27 cellular contexts compared by ENCODE assay signal in the genomic region with DNA sequence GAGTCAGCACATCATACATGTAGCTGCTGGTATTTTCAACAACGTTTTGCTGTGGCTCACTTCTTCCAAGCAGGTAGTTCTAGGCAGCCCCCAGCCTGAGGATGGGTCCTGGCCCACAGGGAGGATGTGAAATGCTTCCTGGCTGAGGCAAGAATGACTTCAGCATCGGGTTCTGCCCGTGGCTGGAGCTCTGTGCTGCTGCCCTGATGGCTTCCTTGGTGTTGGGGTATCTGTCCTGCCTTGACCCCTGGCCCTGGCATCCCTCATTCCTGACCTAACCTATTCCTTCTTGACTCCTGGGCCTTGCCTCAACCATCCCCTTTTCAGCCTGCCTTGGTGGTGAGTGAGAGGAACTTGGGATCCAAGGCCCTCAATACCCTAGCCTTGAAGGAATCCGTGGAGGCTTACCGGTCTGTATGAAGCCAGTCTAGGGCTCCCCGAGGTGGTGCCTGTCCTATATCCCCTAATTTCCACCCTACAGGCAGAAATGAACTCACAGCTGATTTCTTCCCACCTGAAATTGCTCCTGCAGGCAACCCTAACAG.
"Had no signal": no experiment of that assay in that cellular context is flagged by ENCODE, and none has a peak within 500 bp of the region (broad histone marks: within the 10 kb centered on the region; RNA-seq: fewer than 3 reads in every experiment).

No MANE protein-coding gene starts in this region.

- H3K27me3 ChIP-seq: brain microvascular endothelial cell, ovary, sigmoid colon, suprapubic skin, tibial nerve had no signal

- H3K27ac ChIP-seq: brain microvascular endothelial cell, epithelial cell of prostate, left ventricle myocardium inferior, ovary, sigmoid colon, suprapubic skin, WERI-Rb-1 had no signal

- H3K27ac Mint-ChIP-seq: activated CD4-positive, alpha-beta memory T cell treated with anti-CD3 and anti-CD28 coated beads for 36 hours; activated CD4-positive, alpha-beta T cell treated with anti-CD3 and anti-CD28 coated beads, Interleukin-2, amount 10 ng/mL, durations not matched to agents 24 days and 14 days; activated naive CD8-positive, alpha-beta T cell; activated T-helper 2 cell treated with anti-CD3 and anti-CD28 coated beads, Interferon-gamma antibody, Interleukin-2, Interleukin-4, amounts not matched to agents 10 μg/mL and 5 μg/mL and 100 μg/mL, durations not matched to agents 14 hours and 24 hours and 36 hours; dendritic cell treated with granulocyte-macrophage colony-stimulating factor and Interleukin-4, amounts not matched to agents 40 ng/mL and 50 ng/mL, for 4 days; natural killer cell treated with Interleukin-12 subunit alpha and Interleukin-12 subunit beta and Interleukin-15 and Interleukin-18, amount 100 ng/mL, for 72 hours; progenitor cell of endocrine pancreas; T-helper 1 cell treated with Interleukin-12 subunit alpha and Interleukin-12 subunit beta and Interleukin-4 antibody, amounts not matched to agents 30 μg/mL and 1 μg/mL, for 36 hours had no signal

- H3K9me3 ChIP-seq: mucosa of descending colon, ovary, sigmoid colon, suprapubic skin, tibial nerve had no signal

- H3K4me3 ChIP-seq: left ventricle myocardium inferior, lung, mucosa of descending colon, ovary, sigmoid colon, suprapubic skin, tibial nerve had no signal

- DNase-seq: activated CD4-positive, alpha-beta memory T cell treated with anti-CD3 and anti-CD28 coated beads for 36 hours; activated CD4-positive, alpha-beta T cell treated with anti-CD3 and anti-CD28 coated beads, Interleukin-2, amount 10 ng/mL, durations not matched to agents 24 days and 14 days; activated T-cell treated with anti-CD3 and anti-CD28 coated beads, Interleukin-2, amount 50 U/mL, for 4 hours; anterior cingulate cortex; brain microvascular endothelial cell; left ventricle myocardium inferior; mesendoderm; mucosa of descending colon; ovary; sigmoid colon; small intestine; stimulated activated CD4-positive, alpha-beta T cell treated with anti-CD3 and anti-CD28 coated beads, Interleukin-1b, Interleukin-23, amount 100 ng/mL, for 48 hours; stimulated activated CD4-positive, alpha-beta T cell treated with anti-CD3 and anti-CD28 coated beads, Interleukin-4, amount 100 ng/mL, for 4 hours; stimulated activated naive CD4-positive, alpha-beta T cell; T1000; WERI-Rb-1 had no signal

- H3K36me3 ChIP-seq: brain microvascular endothelial cell, left ventricle myocardium inferior, ovary, sigmoid colon, suprapubic skin, tibial nerve, WERI-Rb-1 had no signal

- H3K27me3 Mint-ChIP-seq: activated CD4-positive, alpha-beta memory T cell treated with anti-CD3 and anti-CD28 coated beads for 36 hours; activated naive CD8-positive, alpha-beta T cell had no signal

- H3K36me3 Mint-ChIP-seq: activated CD4-positive, alpha-beta memory T cell treated with anti-CD3 and anti-CD28 coated beads for 36 hours; activated naive CD8-positive, alpha-beta T cell; natural killer cell treated with Interleukin-12 subunit alpha and Interleukin-12 subunit beta and Interleukin-15 and Interleukin-18, amount 100 ng/mL, for 72 hours had no signal

- FAIRE-seq: frontal cortex, small intestine had no signal

- H3K4me3 Mint-ChIP-seq: activated CD4-positive, alpha-beta memory T cell treated with anti-CD3 and anti-CD28 coated beads for 36 hours; activated CD4-positive, alpha-beta T cell treated with anti-CD3 and anti-CD28 coated beads, Interleukin-2, amount 10 ng/mL, durations not matched to agents 24 days and 14 days; activated naive CD8-positive, alpha-beta T cell; activated T-cell treated with anti-CD3 and anti-CD28 coated beads, Interleukin-2, amount 50 U/mL, for 4 hours; dendritic cell treated with granulocyte-macrophage colony-stimulating factor and Interleukin-4, amounts not matched to agents 40 ng/mL and 50 ng/mL, for 4 days; natural killer cell treated with Interleukin-12 subunit alpha and Interleukin-12 subunit beta and Interleukin-15 and Interleukin-18, amount 100 ng/mL, for 72 hours; T-helper 1 cell treated with Interleukin-12 subunit alpha and Interleukin-12 subunit beta and Interleukin-4 antibody, amounts not matched to agents 30 μg/mL and 1 μg/mL, for 36 hours had no signal

- H3K9me3 Mint-ChIP-seq: activated CD4-positive, alpha-beta T cell treated with anti-CD3 and anti-CD28 coated beads, Interleukin-2, amount 10 ng/mL, durations not matched to agents 24 days and 14 days; activated T-cell treated with anti-CD3 and anti-CD28 coated beads, Interleukin-2, amount 50 U/mL, for 4 hours; activated T-helper 2 cell treated with anti-CD3 and anti-CD28 coated beads, Interferon-gamma antibody, Interleukin-2, Interleukin-4, amounts not matched to agents 10 μg/mL and 5 μg/mL and 100 μg/mL, durations not matched to agents 14 hours and 24 hours and 36 hours; dendritic cell treated with granulocyte-macrophage colony-stimulating factor and Interleukin-4, amounts not matched to agents 40 ng/mL and 50 ng/mL, for 4 days; natural killer cell treated with Interleukin-12 subunit alpha and Interleukin-12 subunit beta and Interleukin-15 and Interleukin-18, amount 100 ng/mL, for 72 hours had no signal
